Comparison of ENCODE assay signal across 14 cellular contexts in the genomic region with DNA sequence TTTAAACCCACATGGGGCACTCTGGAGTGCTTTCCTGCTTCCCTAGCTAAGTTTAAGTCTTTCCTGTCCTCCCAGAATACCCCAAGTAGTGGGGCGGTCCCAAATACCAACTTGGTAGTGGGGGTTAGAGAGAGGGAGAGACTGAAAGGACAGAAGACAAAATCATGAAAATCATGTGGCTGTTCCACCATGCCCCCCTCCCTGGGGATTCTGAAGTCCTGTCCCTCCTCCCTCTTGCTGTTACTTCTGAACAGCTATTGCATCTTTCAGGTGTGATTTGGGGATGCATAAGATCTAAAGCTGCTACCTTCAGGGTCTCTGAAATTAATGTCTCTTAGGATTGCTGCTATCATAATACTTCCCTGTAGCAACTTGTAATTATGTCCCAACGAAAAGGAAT.
"Had no signal": no experiment of that assay in that cellular context is flagged by ENCODE, and none has a peak within 500 bp of the region (broad histone marks: within the 10 kb centered on the region; RNA-seq: fewer than 3 reads in every experiment).

No MANE protein-coding gene starts in this region.

- H3K4me1 Mint-ChIP-seq: activated B cell treated with CpG ODN at 0.5 μM for 24 hours; activated naive CD4-positive, alpha-beta T cell treated with anti-CD3 and anti-CD28 coated beads, Interleukin-2, amount 10 ng/mL, durations not matched to agents 7 days and 5 days had no signal

- H3K27me3 Mint-ChIP-seq: activated B cell treated with CpG ODN at 0.5 μM for 24 hours; activated naive CD4-positive, alpha-beta T cell treated with anti-CD3 and anti-CD28 coated beads, Interleukin-2, amount 10 ng/mL, durations not matched to agents 7 days and 5 days had no signal

- ATAC-seq: stimulated activated naive CD8-positive, alpha-beta T cell treated with anti-CD3 and anti-CD28 coated beads, Interleukin-15, Interleukin-2, amounts not matched to agents 100 U/mL and 50 U/mL, for 24 hours had no signal

- H3K27me3 ChIP-seq: cardiac muscle cell had no signal

- DNase-seq: activated B cell treated with CpG ODN at 0.5 μM for 24 hours; activated CD4-positive, alpha-beta T cell treated with anti-CD3 and anti-CD28 coated beads for 48 hours; activated CD8-positive, alpha-beta memory T cell treated with anti-CD3 and anti-CD28 coated beads for 24 hours; activated naive CD4-positive, alpha-beta T cell treated with anti-CD3 and anti-CD28 coated beads, Interleukin-2, amount 10 ng/mL, durations not matched to agents 7 days and 5 days; activated T-cell treated with anti-CD3 and anti-CD28 coated beads for 4 hours; erythroblast; hippocampal formation; midbrain; retina; stimulated activated CD4-positive, alpha-beta T cell treated with anti-CD3 and anti-CD28 coated beads, Interleukin-4, amount 100 ng/mL, for 4 hours; stimulated activated CD8-positive, alpha-beta memory T cell treated with anti-CD3 and anti-CD28 coated beads, Interleukin-4, amount 100 ng/mL, for 48 hours; stimulated activated naive CD8-positive, alpha-beta T cell treated with anti-CD3 and anti-CD28 coated beads, Interleukin-15, Interleukin-2, amounts not matched to agents 100 U/mL and 50 U/mL, for 24 hours had no signal

- H3K27ac Mint-ChIP-seq: activated B cell treated with CpG ODN at 0.5 μM for 24 hours; activated naive CD4-positive, alpha-beta T cell treated with anti-CD3 and anti-CD28 coated beads, Interleukin-2, amount 10 ng/mL, durations not matched to agents 7 days and 5 days had no signal

- H3K36me3 ChIP-seq: cardiac muscle cell had no signal

- H3K36me3 Mint-ChIP-seq: activated naive CD4-positive, alpha-beta T cell treated with anti-CD3 and anti-CD28 coated beads, Interleukin-2, amount 10 ng/mL, durations not matched to agents 7 days and 5 days had no signal

- H3K27ac ChIP-seq: cardiac muscle cell had no signal

- H3K4me3 ChIP-seq: cardiac muscle cell, skin epidermis had no signal

- H3K4me3 Mint-ChIP-seq: activated B cell treated with CpG ODN at 0.5 μM for 24 hours; activated naive CD4-positive, alpha-beta T cell treated with anti-CD3 and anti-CD28 coated beads, Interleukin-2, amount 10 ng/mL, durations not matched to agents 7 days and 5 days had no signal

- H3K9me3 Mint-ChIP-seq: activated B cell treated with CpG ODN at 0.5 μM for 24 hours; activated naive CD4-positive, alpha-beta T cell treated with anti-CD3 and anti-CD28 coated beads, Interleukin-2, amount 10 ng/mL, durations not matched to agents 7 days and 5 days had no signal
